In genomic region chr7:52413051-52413450, GRCh38 we compare ENCODE assay signal across 24 cellular contexts.
DNase-seq lines count a peak whose midpoint lies in the region; ATAC-seq, FAIRE-seq and TF ChIP-seq lines count a peak whose summit lies in the region.
"Had no signal": no experiment of that assay in that cellular context is flagged by ENCODE, and none has a peak within 500 bp of the region (broad histone marks: within the 10 kb centered on the region; RNA-seq: fewer than 3 reads in every experiment).

No MANE protein-coding gene starts in this region.

- peaks cover 6% of the 10 kb centered on the region for H3K9me3 Mint-ChIP-seq in activated naive CD8-positive, alpha-beta T cell treated with anti-CD3 and anti-CD28 coated beads for 36 hours

- no peak overlapping the region for H3K56ac ChIP-seq in H1 (replicated peaks; ENCODE audit: insufficient read length, low read depth, low read length)

- no peaks in the 10 kb centered on the region for H3K23me2 ChIP-seq in H1 (ENCODE audit: low read depth, low read length)

- H3K9me2 ChIP-seq in MM.1S (replicated peaks; ENCODE audit: insufficient read depth, low read length), result no peaks in the 10 kb centered on the region

- POLR2A ChIA-PET in H1 (lab: Charles Lee; ENCODE audit: partially characterized antibody), result no interaction called here

- no peak overlapping the region for H4K8ac ChIP-seq in H1 (ENCODE audit: extremely low read depth, insufficient read depth, low read length)

- H3K36me3 Mint-ChIP-seq in activated naive CD8-positive, alpha-beta T cell treated with anti-CD3 and anti-CD28 coated beads for 36 hours, result no peaks in the 10 kb centered on the region
- H3K36me3 Mint-ChIP-seq: CD8-positive, alpha-beta T cell had no signal

- H4K5ac ChIP-seq in H1 (ENCODE audit: insufficient read length, low read depth, low read length), result no peak overlapping the region

- H2BK12ac ChIP-seq in H1 (ENCODE audit: low read depth, low read length), result no peak overlapping the region

- CTCF ChIA-PET in H1 (lab: Charles Lee; ENCODE audit: partially characterized antibody), result interaction anchor here (1.0 kb wide), 1 partner anchor 746 kb away, joined by 3 read pairs; no protein-coding TSS in a partner anchor

- H2AFZ ChIP-seq in MM.1S (ENCODE audit: low read length) (0 out of 2 replicates have a peak overlapping the region, but pooled peaks have one; percentile 1), H1 (ENCODE audit: low read length) (peak overlapping the region; percentile 82)

- no peak overlapping the region for H3K4ac ChIP-seq in H1 (replicated peaks; ENCODE audit: insufficient read length, low read depth, low read length)

- peak; percentile 68 for ATAC-seq in left colon
- ATAC-seq in GM19463 (IDR thresholded peaks at IDR 0.05; ENCODE audit: unreplicated experiment), result no peak
- ATAC-seq in GM21528 (IDR thresholded peaks at IDR 0.05; ENCODE audit: low FRiP score, unreplicated experiment), result no peak
- ATAC-seq: A549; CD8-positive, alpha-beta T cell had no signal

- H3K9ac ChIP-seq in MM.1S (ENCODE audit: low read length) (no peak overlapping the region), H1 (replicated peaks in 1 of 4; ENCODE audit: extremely low read depth in 1 of 4, low read depth in 3 of 4, low read length in 3 of 4) (no peak overlapping the region)
- H3K9ac ChIP-seq: BLaER1 treated with 17β-estradiol and CSF1 and Interleukin-3, amounts not matched to agents 10 nM and 100 nM had no signal

- no peak for TF ChIP-seq RAD21 in H1 (IDR thresholded peaks at IDR 0.05 in 1 of 2, conservative IDR thresholded peaks at IDR 0.05 in 1 of 2; ENCODE audit: low read depth in 2 of 2, low read length in 2 of 2)

- no peak overlapping the region for H2BK20ac ChIP-seq in H1 (ENCODE audit: low read length)

- H3K27me3 ChIP-seq in MM.1S (replicated peaks; ENCODE audit: insufficient read depth, low read length) (no peaks in the 10 kb centered on the region), H1 (replicated peaks in 1 of 4; ENCODE audit: control insufficient read depth in 3 of 4, extremely low read depth in 1 of 4, insufficient read depth in 3 of 4, low read length in 3 of 4) (no peaks in the 10 kb centered on the region), small intestine (ENCODE audit: control insufficient read depth in 2 of 2, insufficient read depth in 2 of 2, low read length in 2 of 2) (no peaks in the 10 kb centered on the region)
- H3K27me3 ChIP-seq: BLaER1 treated with 17β-estradiol and CSF1 and Interleukin-3, amounts not matched to agents 10 nM and 100 nM had no signal

- no peak for TF ChIP-seq POLR2A in H1 (IDR thresholded peaks at IDR 0.05; ENCODE audit: control extremely low read depth in 1 of 2, low read depth in 2 of 2, low read length in 2 of 2)

- no peak overlapping the region for H4K91ac ChIP-seq in H1 (replicated peaks; ENCODE audit: insufficient read length, low read length)

- DNase-seq in MM.1S (no peak), H1 (ENCODE audit: low read depth in 1 of 2, low spot score in 2 of 2) (no peak), left colon (no peak), small intestine (peak; percentile 5), OCI-M1 (lab: John Stamatoyannopoulos, UW) (no peak)
- no peak for DNase-seq in activated naive CD8-positive, alpha-beta T cell treated with anti-CD3 and anti-CD28 coated beads for 36 hours
- DNase-seq: AML-193; Caco-2; Calu3; CD4-positive, alpha-beta T cell; CD8-positive, alpha-beta T cell; DMS79 treated with DMSO at 0.1 percent for 48 hours; GF-D8 had no signal

- no peaks in the 10 kb centered on the region for H3K79me2 ChIP-seq in MM.1S (ENCODE audit: low read length)
- no peaks in the 10 kb centered on the region for H3K79me2 ChIP-seq in H1 (ENCODE audit: control insufficient read depth in 1 of 2, insufficient read depth in 2 of 2, low read length in 2 of 2)

- H3K9me3 ChIP-seq in MM.1S (replicated peaks; ENCODE audit: insufficient read depth, low read length) (no peaks in the 10 kb centered on the region), H1 (ENCODE audit: insufficient read depth in 2 of 2, low read depth in 1 of 2, low read length in 1 of 2) (no peaks in the 10 kb centered on the region), small intestine (ENCODE audit: control insufficient read depth, low read depth) (peaks cover 1% of the 10 kb centered on the region)
- H3K9me3 ChIP-seq: A549; BLaER1 treated with 17β-estradiol and CSF1 and Interleukin-3, amounts not matched to agents 10 nM and 100 nM; Caco-2 had no signal

- H3K79me1 ChIP-seq in H1 (ENCODE audit: low read depth, low read length), result no peaks in the 10 kb centered on the region

- 80% methylated on average over 5 of the region's 5 CpGs; no CpG with 5 or more reads in 1 of the 2 experiments for WGBS in H1 (ENCODE audit: extremely low coverage in 1 of 2, insufficient coverage in 1 of 2, insufficient read length in 1 of 2, insufficient replicate concordance in 2 of 2, low coverage in 1 of 2, low lambda C conversion rate in 2 of 2, missing lambda C conversion rate in 1 of 2), 2 experiments
- WGBS in small intestine, 3 donors, result 14 to 44% (median 34%) methylated on average over 5 of the region's 5 CpGs

- no peak overlapping the region for H2BK15ac ChIP-seq in H1 (ENCODE audit: low read length)

- no peak for TF ChIP-seq EP300 in H1 (IDR thresholded peaks at IDR 0.05; ENCODE audit: borderline replicate concordance in 1 of 2, low read depth in 2 of 2, low read length in 2 of 2)

- H3K4me1 ChIP-seq in MM.1S (ENCODE audit: low read length), result peaks cover 13% of the 10 kb centered on the region
- H3K4me1 ChIP-seq in H1 (replicated peaks in 1 of 4; ENCODE audit: control insufficient read depth in 3 of 4, insufficient read depth in 4 of 4, low read length in 3 of 4), result no peaks in the 10 kb centered on the region
- no peaks in the 10 kb centered on the region for H3K4me1 ChIP-seq in small intestine (ENCODE audit: control insufficient read depth in 2 of 2, insufficient read depth in 1 of 2, low read depth in 1 of 2, low read length in 1 of 2)
- H3K4me1 ChIP-seq: A549, Caco-2 had no signal

- H3K4me3 ChIP-seq in MM.1S (ENCODE audit: low read length), result no peak overlapping the region
- no peak overlapping the region for H3K4me3 ChIP-seq in H1 (ENCODE audit: extremely low read depth in 1 of 4, insufficient read depth in 2 of 4, low read depth in 3 of 4, low read length in 4 of 4)
- no peak overlapping the region for H3K4me3 ChIP-seq in small intestine (ENCODE audit: low read depth in 1 of 2, low read length in 2 of 2)
- H3K4me3 ChIP-seq: A549; BLaER1 treated with 17β-estradiol and CSF1 and Interleukin-3, amounts not matched to agents 10 nM and 100 nM had no signal

- H3K14ac ChIP-seq in H1 (ENCODE audit: insufficient read length), result no peak overlapping the region

- H3K4me3 Mint-ChIP-seq in activated naive CD8-positive, alpha-beta T cell treated with anti-CD3 and anti-CD28 coated beads for 36 hours, result no peak overlapping the region
- H3K4me3 Mint-ChIP-seq: B cell; CD4-positive, alpha-beta T cell; CD8-positive, alpha-beta T cell had no signal

- H3K4me2 ChIP-seq in MM.1S (ENCODE audit: low read depth, low read length) (peak overlapping the region; percentile 28; the same call in 1 of the 2 replicates), H1 (ENCODE audit: insufficient read depth in 1 of 2, low read depth in 2 of 2, low read length in 2 of 2) (no peak overlapping the region)
- H3K4me2 ChIP-seq: A549; BLaER1 treated with 17β-estradiol and CSF1 and Interleukin-3, amounts not matched to agents 10 nM and 100 nM had no signal

- H3K27ac ChIP-seq in MM.1S (ENCODE audit: low read length) (no peak overlapping the region), H1 (ENCODE audit: low read depth, low read length) (no peak overlapping the region), small intestine (ENCODE audit: low read depth in 1 of 2, low read length in 1 of 2) (no peak overlapping the region)
- H3K27ac ChIP-seq: 22Rv1; A549; BLaER1 treated with 17β-estradiol and CSF1 and Interleukin-3, amounts not matched to agents 10 nM and 100 nM; C4-2B had no signal

- H3K4me1 Mint-ChIP-seq in activated naive CD8-positive, alpha-beta T cell treated with anti-CD3 and anti-CD28 coated beads for 36 hours, result no peaks in the 10 kb centered on the region
- H3K4me1 Mint-ChIP-seq: B cell had no signal

- FAIRE-seq in H1 (lab: Jason Lieb, UNC), result no peak
- FAIRE-seq in small intestine (lab: Jason Lieb, UNC), result no peak
- FAIRE-seq: A549, D721Med, G401.6, GM12891, GM19239 had no signal

- H4K20me1 ChIP-seq in MM.1S (ENCODE audit: insufficient read depth, low read length) (no peaks in the 10 kb centered on the region), H1 (replicated peaks in 1 of 2; ENCODE audit: control insufficient read depth in 1 of 2, insufficient read depth in 2 of 2, low read length in 2 of 2) (no peaks in the 10 kb centered on the region)
- H4K20me1 ChIP-seq: BLaER1 treated with 17β-estradiol and CSF1 and Interleukin-3, amounts not matched to agents 10 nM and 100 nM had no signal

- H3K18ac ChIP-seq in H1 (ENCODE audit: extremely low read depth, low read length), result 0 out of 2 replicates have a peak overlapping the region, but pooled peaks have one; percentile 10

- no peaks in the 10 kb centered on the region for H3F3A ChIP-seq in MM.1S (ENCODE audit: insufficient read depth, low read length)

- no peak overlapping the region for H2AK5ac ChIP-seq in H1 (ENCODE audit: low read depth, low read length)

- H2BK120ac ChIP-seq in H1 (replicated peaks; ENCODE audit: low read depth, low read length), result no peak overlapping the region

- H3K27ac Mint-ChIP-seq in activated naive CD8-positive, alpha-beta T cell treated with anti-CD3 and anti-CD28 coated beads for 36 hours, result no peak overlapping the region
- H3K27ac Mint-ChIP-seq: B cell; CD4-positive, alpha-beta T cell; CD8-positive, alpha-beta T cell had no signal

- TF ChIP-seq CTCF in MM.1S (IDR thresholded peaks at IDR 0.05; ENCODE audit: low read length) (no peak), H1 (IDR thresholded peaks at IDR 0.05; ENCODE audit: control extremely low read depth in 1 of 3, insufficient read depth in 1 of 3, low read depth in 1 of 3, low read length in 3 of 3) (no peak)

- no peak overlapping the region for H2BK5ac ChIP-seq in H1 (ENCODE audit: low read depth, low read length)

- H3K27me3 Mint-ChIP-seq in activated naive CD8-positive, alpha-beta T cell treated with anti-CD3 and anti-CD28 coated beads for 36 hours, result no peaks in the 10 kb centered on the region
- H3K27me3 Mint-ChIP-seq: B cell; CD4-positive, alpha-beta T cell had no signal

- H3K23ac ChIP-seq in H1 (ENCODE audit: insufficient read length), result no peak overlapping the region

- intact Hi-C loops in left colon (cut with DNase I, micrococcal nuclease), result no loop called here

- no peaks in the 10 kb centered on the region for H3K36me3 ChIP-seq in MM.1S (replicated peaks; ENCODE audit: insufficient read depth, low read length)
- no peaks in the 10 kb centered on the region; a peak in 1 of 8 replicates for H3K36me3 ChIP-seq in H1 (ENCODE audit: control insufficient read depth in 2 of 4, insufficient read depth in 4 of 4, low read length in 3 of 4)
- no peaks in the 10 kb centered on the region for H3K36me3 ChIP-seq in small intestine (ENCODE audit: control insufficient read depth in 2 of 2, insufficient read depth in 2 of 2, low read length in 2 of 2)
- H3K36me3 ChIP-seq: BLaER1 treated with 17β-estradiol and CSF1 and Interleukin-3, amounts not matched to agents 10 nM and 100 nM had no signal

TF ChIP-seq in H1, 55 proteins besides CTCF, POLR2A, EP300 and RAD21 (continues in another document):
- TF ChIP-seq GTF2F1 (IDR thresholded peaks at IDR 0.05; ENCODE audit: borderline replicate concordance, low read depth, low read length), result no peak
